ENCODE assay signal across 8 cellular contexts in genomic region chr10:35451103-35452016, GRCh38.
DNase-seq lines count a peak whose midpoint lies in the region; ATAC-seq, FAIRE-seq and TF ChIP-seq lines count a peak whose summit lies in the region.

No MANE protein-coding gene starts in this region.

- no peaks in the 10 kb centered on the region for H3K27me3 Mint-ChIP-seq in type B pancreatic cell
- H3K27me3 Mint-ChIP-seq in activated CD8-positive, alpha-beta memory T cell treated with anti-CD3 and anti-CD28 coated beads, Interleukin-2, amount 10 ng/mL, durations not matched to agents 7 days and 5 days, result no peaks in the 10 kb centered on the region

- CTCF ChIA-PET in activated CD8-positive, alpha-beta memory T cell treated with anti-CD3 and anti-CD28 coated beads, Interleukin-2, amount 10 ng/mL, durations not matched to agents 7 days and 5 days (lab: Charles Lee), result no interaction called here

- peaks cover 9% of the 10 kb centered on the region for H3K9me3 Mint-ChIP-seq in type B pancreatic cell
- no peaks in the 10 kb centered on the region for H3K9me3 Mint-ChIP-seq in activated CD8-positive, alpha-beta memory T cell treated with anti-CD3 and anti-CD28 coated beads, Interleukin-2, amount 10 ng/mL, durations not matched to agents 7 days and 5 days (ENCODE audit: low read depth)

- H3K4me3 Mint-ChIP-seq in type B pancreatic cell, result no peak overlapping the region
- no peak overlapping the region for H3K4me3 Mint-ChIP-seq in activated CD8-positive, alpha-beta memory T cell treated with anti-CD3 and anti-CD28 coated beads, Interleukin-2, amount 10 ng/mL, durations not matched to agents 7 days and 5 days

- TF ChIP-seq CTCF in heart left ventricle (IDR thresholded peaks at IDR 0.05) (no peak), type B pancreatic cell (conservative IDR thresholded peaks at IDR 0.05) (no peak), BE2C (IDR thresholded peaks at IDR 0.05; ENCODE audit: low read depth, low read length) (no peak), prostate gland (IDR thresholded peaks at IDR 0.05) (no peak)

- peak overlapping the region; percentile 51 to 95 (median 80) for H3K27ac ChIP-seq in heart left ventricle
- no peak overlapping the region for H3K27ac ChIP-seq in prostate gland

- ATAC-seq in HG02588 (IDR thresholded peaks at IDR 0.05; ENCODE audit: unreplicated experiment) (peak; percentile 97), heart left ventricle (peak; percentile 55 to 72 (median 60))
- no peak for ATAC-seq in activated CD8-positive, alpha-beta memory T cell treated with anti-CD3 and anti-CD28 coated beads, Interleukin-2, amount 10 ng/mL, durations not matched to agents 7 days and 5 days

- peaks cover 37% of the 10 kb centered on the region for H3K4me1 Mint-ChIP-seq in type B pancreatic cell (ENCODE audit: unreplicated experiment)
- peaks cover 49% of the 10 kb centered on the region for H3K4me1 Mint-ChIP-seq in activated CD8-positive, alpha-beta memory T cell treated with anti-CD3 and anti-CD28 coated beads, Interleukin-2, amount 10 ng/mL, durations not matched to agents 7 days and 5 days

- TF ChIP-seq POLR2A in heart left ventricle (IDR thresholded peaks at IDR 0.05), result no peak
- no peak for TF ChIP-seq POLR2A in prostate gland (IDR thresholded peaks at IDR 0.05)

- FAIRE-seq in GM18507 (lab: Jason Lieb, UNC), result peak; percentile 83

- H3K27ac Mint-ChIP-seq in type B pancreatic cell, result peak overlapping the region; percentile 17
- no peak overlapping the region for H3K27ac Mint-ChIP-seq in activated CD8-positive, alpha-beta memory T cell treated with anti-CD3 and anti-CD28 coated beads, Interleukin-2, amount 10 ng/mL, durations not matched to agents 7 days and 5 days

- H3K36me3 ChIP-seq in heart left ventricle (no peaks in the 10 kb centered on the region), BE2C (no peaks in the 10 kb centered on the region), prostate gland (no peaks in the 10 kb centered on the region)

- no peaks in the 10 kb centered on the region for H3K9me3 ChIP-seq in heart left ventricle
- no peaks in the 10 kb centered on the region for H3K9me3 ChIP-seq in BE2C
- H3K9me3 ChIP-seq in prostate gland, result no peaks in the 10 kb centered on the region

- H3K4me1 ChIP-seq in heart left ventricle (peaks cover 0 to 100% (median 91%) of the 10 kb centered on the region in 12 donors), BE2C (peaks cover 28% of the 10 kb centered on the region), prostate gland (replicated peaks) (no peaks in the 10 kb centered on the region)

- H3K27me3 ChIP-seq in heart left ventricle (no peaks in the 10 kb centered on the region), BE2C (no peaks in the 10 kb centered on the region), prostate gland (replicated peaks; ENCODE audit: insufficient read depth) (no peaks in the 10 kb centered on the region)

- H3K36me3 Mint-ChIP-seq in type B pancreatic cell, result no peaks in the 10 kb centered on the region
- peaks cover 5% of the 10 kb centered on the region for H3K36me3 Mint-ChIP-seq in activated CD8-positive, alpha-beta memory T cell treated with anti-CD3 and anti-CD28 coated beads, Interleukin-2, amount 10 ng/mL, durations not matched to agents 7 days and 5 days

- peak; percentile 42 for DNase-seq in GM18507 (ENCODE audit: extremely low spot score, insufficient read length, low read depth)
- peak; percentile 74 to 87 for DNase-seq in NOMO-1 (lab: John Stamatoyannopoulos, UW; ENCODE audit: unreplicated experiment in 2 of 2)
- peak in 4 of 5 donors; percentile 49 to 75 (median 70) for DNase-seq in heart left ventricle
- DNase-seq in type B pancreatic cell (ENCODE audit: extremely low spot score, unreplicated experiment), result no peak
- DNase-seq in BE2C, result no peak
- DNase-seq in prostate gland (ENCODE audit: low spot score), result no peak
- DNase-seq in activated CD8-positive, alpha-beta memory T cell treated with anti-CD3 and anti-CD28 coated beads, Interleukin-2, amount 10 ng/mL, durations not matched to agents 7 days and 5 days, result no peak

- intact Hi-C loops in heart left ventricle (cut with DNase I) (loop anchor here in 6 of 10 donors (5.0 to 10.0 kb wide), 4 partner anchors 79 to 117 kb away; partner anchors contain the start of gene CCNY (in 4 of the 6)), prostate gland (cut with DNase I) (no loop called here)

- H3K4me3 ChIP-seq in heart left ventricle, result no peak overlapping the region
- H3K4me3 ChIP-seq in BE2C (ENCODE audit: low read depth, low read length), result no peak overlapping the region
- no peak overlapping the region for H3K4me3 ChIP-seq in prostate gland

- WGBS in heart left ventricle, 4 donors, result 51 to 65% (median 60%) methylated on average over 5 to 8 of the region's 8 CpGs
- 85% methylated on average over 8 of the region's 8 CpGs for WGBS in prostate gland

Comparison
In these comparisons a context has a peak if more than half of its experiments do, and no peak if none do; other contexts are left out.
1. DNase-seq: peak in GM18507 (single experiment), NOMO-1 (2 of 2) and heart left ventricle (4 of 5); none in type B pancreatic cell (single experiment), BE2C (single experiment), prostate gland (single experiment) and activated CD8-positive, alpha-beta memory T cell treated with anti-CD3 and anti-CD28 coated beads, Interleukin-2, amount 10 ng/mL, durations not matched to agents 7 days and 5 days (single experiment).
2. H3K27ac ChIP-seq: peak in heart left ventricle (12 of 12); none in prostate gland (0 of 2).